15 cellular contexts compared by ENCODE assay signal in genomic region chr6:39794231-39794630, GRCh38. TPM values are rescaled to one million over a fixed set of nuclear protein-coding genes. Genes with fewer than 3 reads are reported as not detected.
DNase-seq lines count a peak whose midpoint lies in the region; ATAC-seq and TF ChIP-seq lines count a peak whose summit lies in the region.
"Had no signal": no experiment of that assay in that cellular context is flagged by ENCODE, and none has a peak within 500 bp of the region (broad histone marks: within the 10 kb centered on the region; RNA-seq: fewer than 3 reads in every experiment).

No MANE protein-coding gene starts in this region.

- H3K4me1 Mint-ChIP-seq in MCF 10A (ENCODE audit: insufficient read depth, unreplicated experiment) = no peaks in the 10 kb centered on the region
- H3K4me1 Mint-ChIP-seq in CD4-positive, alpha-beta memory T cell = no peaks in the 10 kb centered on the region

- peaks cover 11% of the 10 kb centered on the region for H3K27me3 Mint-ChIP-seq in MCF 10A (ENCODE audit: insufficient read depth, unreplicated experiment)
- peaks cover 26 to 36% of the 10 kb centered on the region in 2 donors for H3K27me3 Mint-ChIP-seq in CD4-positive, alpha-beta memory T cell

- H3K4me3 Mint-ChIP-seq in MCF 10A (ENCODE audit: unreplicated experiment) = no peak overlapping the region
- H3K4me3 Mint-ChIP-seq in CD4-positive, alpha-beta memory T cell = no peak overlapping the region

- no TSS peak for BruUV-seq in MCF 10A (replicated peaks; lab: Mats Ljungman, UMichigan)

- H3K4me3 ChIP-seq in breast epithelium (peak overlapping the region; percentile 64 to 73 (median 65)), psoas muscle (peak overlapping the region; percentile 89), uterus (peak overlapping the region in 1 of 2 donors; percentile 71)
- no peak overlapping the region for H3K4me3 ChIP-seq in CD4-positive, alpha-beta memory T cell (ENCODE audit: low read length in 2 of 2)
- H3K4me3 ChIP-seq: K562 had no signal

- H3K36me3 ChIP-seq in breast epithelium (no peaks in the 10 kb centered on the region), psoas muscle (ENCODE audit: insufficient read depth in 1 of 2, low read depth in 1 of 2) (no peaks in the 10 kb centered on the region), uterus (no peaks in the 10 kb centered on the region)
- no peaks in the 10 kb centered on the region for H3K36me3 ChIP-seq in CD4-positive, alpha-beta memory T cell (ENCODE audit: insufficient read depth, low read length)

- WGBS in psoas muscle, 3 donors = 82 to 84% (median 84%) methylated on average over 5 of the region's 5 CpGs

- H3K27ac Mint-ChIP-seq in MCF 10A (ENCODE audit: low read depth, unreplicated experiment) = no peak overlapping the region
- no peak overlapping the region for H3K27ac Mint-ChIP-seq in CD4-positive, alpha-beta memory T cell

- H3K9me3 ChIP-seq in breast epithelium (no peaks in the 10 kb centered on the region), psoas muscle (no peaks in the 10 kb centered on the region), uterus (no peaks in the 10 kb centered on the region)
- H3K9me3 ChIP-seq in CD4-positive, alpha-beta memory T cell (ENCODE audit: control insufficient read depth in 1 of 2, low read length in 2 of 2) = no peaks in the 10 kb centered on the region

- H3K36me3 Mint-ChIP-seq in MCF 10A (ENCODE audit: insufficient read depth, unreplicated experiment) = no peaks in the 10 kb centered on the region
- H3K36me3 Mint-ChIP-seq in CD4-positive, alpha-beta memory T cell = no peaks in the 10 kb centered on the region

- H3K4me1 ChIP-seq in breast epithelium (no peaks in the 10 kb centered on the region), psoas muscle (peaks cover 20% of the 10 kb centered on the region), uterus (no peaks in the 10 kb centered on the region)
- no peaks in the 10 kb centered on the region for H3K4me1 ChIP-seq in CD4-positive, alpha-beta memory T cell (ENCODE audit: insufficient read depth, low read length)

- POLR2A ChIA-PET in MCF 10A (lab: Yijun Ruan, JAX) = no interaction called here
- POLR2A ChIA-PET in CD4-positive, alpha-beta memory T cell (lab: Charles Lee; ENCODE audit: partially characterized antibody) = no interaction called here

- H3K27ac ChIP-seq in breast epithelium (peak overlapping the region; percentile 71 to 82), psoas muscle (peak overlapping the region; percentile 82), uterus (peak overlapping the region; percentile 77 to 86)
- no peak overlapping the region for H3K27ac ChIP-seq in CD4-positive, alpha-beta memory T cell (ENCODE audit: low read depth, low read length)

- no peak for DNase-seq in breast epithelium (ENCODE audit: low spot score in 2 of 2)
- DNase-seq in MCF 10A (ENCODE audit: unreplicated experiment) = no peak
- DNase-seq in head of caudate nucleus = peak in 28 of 42 donors; percentile 28 to 78 (median 55)
- no peak for DNase-seq in psoas muscle
- no peak for DNase-seq in uterus
- DNase-seq in T-helper 1 cell = no peak
- no peak for DNase-seq in CD4-positive, alpha-beta memory T cell
- DNase-seq: 8988T, activated gamma-delta T cell treated with Interleukin-2 at 50 U/mL for 16 hours, COR-L47, mammary epithelial cell, NCI-H1105 treated with DMSO at 0.1 percent for 48 hours, NCI-H510A had no signal

- TF ChIP-seq CTCF in breast epithelium (IDR thresholded peaks at IDR 0.05) = no peak
- TF ChIP-seq CTCF in MCF 10A (IDR thresholded peaks at IDR 0.05; ENCODE audit: unreplicated experiment) = no peak
- no peak for TF ChIP-seq CTCF in psoas muscle (IDR thresholded peaks at IDR 0.05)
- TF ChIP-seq CTCF in uterus (IDR thresholded peaks at IDR 0.05) = no peak

- H3K9me3 Mint-ChIP-seq in MCF 10A (ENCODE audit: unreplicated experiment) = no peaks in the 10 kb centered on the region
- H3K9me3 Mint-ChIP-seq in CD4-positive, alpha-beta memory T cell = peaks cover 0 to under 1% (median 0%) of the 10 kb centered on the region in 8 donors

- CTCF ChIA-PET in MCF 10A (lab: Yijun Ruan, JAX) = interaction anchor here (0.5 kb wide), 1 partner anchor 214 kb away, joined by 3 read pairs; no protein-coding TSS in a partner anchor
- CTCF ChIA-PET in CD4-positive, alpha-beta memory T cell (lab: Charles Lee; ENCODE audit: partially characterized antibody) = no interaction called here

- no peak for ATAC-seq in psoas muscle
- ATAC-seq in HG02610 (IDR thresholded peaks at IDR 0.05; ENCODE audit: unreplicated experiment) = no peak
- ATAC-seq: K562 had no signal

- intact Hi-C loops in breast epithelium (cut with DNase I; ENCODE audit: low total_unique reads) = no loop called here
- intact Hi-C loops in MCF 10A (cut with micrococcal nuclease) = no loop called here
- intact Hi-C loops in head of caudate nucleus (cut with DNase I) = loop anchor here (5.0 kb wide), 1 partner anchor 127 kb away; no protein-coding TSS in a partner anchor
- intact Hi-C loops in psoas muscle (cut with DNase I) = loop anchor here in 1 of 2 donors (5.0 kb wide), 1 partner anchor 88 kb away; no protein-coding TSS in a partner anchor
- intact Hi-C loops in uterus (cut with DNase I; ENCODE audit: low total_unique reads) = no loop called here
- intact Hi-C loops in CD4-positive, alpha-beta memory T cell (cut with micrococcal nuclease) = no loop called here

- TF ChIP-seq POLR2A in breast epithelium (IDR thresholded peaks at IDR 0.05) (no peak), uterus (IDR thresholded peaks at IDR 0.05) (no peak)

- H3K27me3 ChIP-seq in breast epithelium (no peaks in the 10 kb centered on the region), psoas muscle (ENCODE audit: insufficient read depth in 3 of 3, low read length in 2 of 3) (no peaks in the 10 kb centered on the region), uterus (no peaks in the 10 kb centered on the region)
- peaks cover 9% of the 10 kb centered on the region for H3K27me3 ChIP-seq in CD4-positive, alpha-beta memory T cell (ENCODE audit: insufficient read depth, low read length)

RNA-seq across cellular contexts. Expression of gene DAAM2, which starts 2.1 kb away (rescaled TPM):
- total RNA-seq in breast epithelium (10 to 100 TPM; 16.2 to 59.5 (median 41.3) TPM), MCF 10A (2022) (not detected in 2 replicates), psoas muscle (10 to 100 TPM; 10.7 to 67.1 (median 23.4) TPM), uterus (10 to 100 TPM; 11.0 to 43.3 (median 26.4) TPM)
- 10 to 100 TPM in 2 of 3 donors, 1 to 10 TPM in 1; 7.0 to 43.8 (median 31.4) TPM for polyA plus RNA-seq in psoas muscle
- not detected for total RNA-seq in CD4-positive, alpha-beta memory T cell
- not detected for polyA plus RNA-seq in CD4-positive, alpha-beta memory T cell

Comparison
In these comparisons a context has a peak if more than half of its experiments do, and no peak if none do; other contexts are left out.
1. RNA of gene DAAM2, which starts 2.1 kb away (total RNA-seq): 16.2 to 59.5 TPM in breast epithelium, 11.0 to 43.3 TPM in uterus and 10.7 to 67.1 TPM in psoas muscle; not detected in MCF 10A and not detected in CD4-positive, alpha-beta memory T cell; every median in the first group is over 10 times any median in the second.
2. DNase-seq: peak in head of caudate nucleus (28 of 42); none in breast epithelium (0 of 2), MCF 10A (single experiment), psoas muscle (0 of 2), uterus (0 of 2), T-helper 1 cell (0 of 5) and CD4-positive, alpha-beta memory T cell (0 of 5).
3. H3K4me3 ChIP-seq: peak in breast epithelium (3 of 3) and psoas muscle (single experiment); none in CD4-positive, alpha-beta memory T cell (0 of 2).